ENCODE assay signal across 1 cellular context in the genomic region with DNA sequence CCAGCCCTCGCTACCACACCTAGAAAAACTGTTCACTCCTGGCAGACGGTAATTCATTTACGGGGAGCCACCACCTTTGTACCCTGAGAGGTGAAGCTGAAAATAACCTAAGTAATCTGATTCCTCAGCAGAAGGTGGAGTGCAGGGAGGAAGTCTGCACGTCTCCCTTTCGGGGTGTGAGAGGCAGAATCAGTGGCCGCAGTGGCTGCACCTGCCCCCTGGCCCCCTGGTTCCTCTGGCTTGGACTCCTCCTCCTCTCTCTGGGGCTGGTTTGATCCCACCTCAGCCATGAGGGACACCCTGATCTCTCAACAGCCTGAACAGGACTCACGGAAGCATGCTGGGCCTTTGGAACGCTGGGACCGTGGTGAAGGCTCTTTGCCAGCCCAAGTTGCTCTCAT.
TF ChIP-seq lines count a peak whose summit lies in the region.

No MANE protein-coding gene starts in this region.

TF ChIP-seq in GM23338, 12 proteins besides CTCF, POLR2A, EP300 and RAD21:
- TF ChIP-seq JUNB (IDR thresholded peaks at IDR 0.05; ENCODE audit: unreplicated experiment) = no peak
- no peak for TF ChIP-seq CREB1 (CRISPR knock-in tag; IDR thresholded peaks at IDR 0.05; ENCODE audit: low read depth)
- no peak for TF ChIP-seq POLR2AphosphoS5 (IDR thresholded peaks at IDR 0.05; ENCODE audit: low read depth)
- no peak for TF ChIP-seq STAT1 (IDR thresholded peaks at IDR 0.05; ENCODE audit: unreplicated experiment)
- TF ChIP-seq ZNF114 (CRISPR knock-in tag; IDR thresholded peaks at IDR 0.05) = no peak
- TF ChIP-seq EZH2 (IDR thresholded peaks at IDR 0.05; ENCODE audit: low read depth, unreplicated experiment) = no peak
- no peak for TF ChIP-seq EZH2phosphoT487 (IDR thresholded peaks at IDR 0.05; ENCODE audit: unreplicated experiment)
- TF ChIP-seq, protein P1, sequence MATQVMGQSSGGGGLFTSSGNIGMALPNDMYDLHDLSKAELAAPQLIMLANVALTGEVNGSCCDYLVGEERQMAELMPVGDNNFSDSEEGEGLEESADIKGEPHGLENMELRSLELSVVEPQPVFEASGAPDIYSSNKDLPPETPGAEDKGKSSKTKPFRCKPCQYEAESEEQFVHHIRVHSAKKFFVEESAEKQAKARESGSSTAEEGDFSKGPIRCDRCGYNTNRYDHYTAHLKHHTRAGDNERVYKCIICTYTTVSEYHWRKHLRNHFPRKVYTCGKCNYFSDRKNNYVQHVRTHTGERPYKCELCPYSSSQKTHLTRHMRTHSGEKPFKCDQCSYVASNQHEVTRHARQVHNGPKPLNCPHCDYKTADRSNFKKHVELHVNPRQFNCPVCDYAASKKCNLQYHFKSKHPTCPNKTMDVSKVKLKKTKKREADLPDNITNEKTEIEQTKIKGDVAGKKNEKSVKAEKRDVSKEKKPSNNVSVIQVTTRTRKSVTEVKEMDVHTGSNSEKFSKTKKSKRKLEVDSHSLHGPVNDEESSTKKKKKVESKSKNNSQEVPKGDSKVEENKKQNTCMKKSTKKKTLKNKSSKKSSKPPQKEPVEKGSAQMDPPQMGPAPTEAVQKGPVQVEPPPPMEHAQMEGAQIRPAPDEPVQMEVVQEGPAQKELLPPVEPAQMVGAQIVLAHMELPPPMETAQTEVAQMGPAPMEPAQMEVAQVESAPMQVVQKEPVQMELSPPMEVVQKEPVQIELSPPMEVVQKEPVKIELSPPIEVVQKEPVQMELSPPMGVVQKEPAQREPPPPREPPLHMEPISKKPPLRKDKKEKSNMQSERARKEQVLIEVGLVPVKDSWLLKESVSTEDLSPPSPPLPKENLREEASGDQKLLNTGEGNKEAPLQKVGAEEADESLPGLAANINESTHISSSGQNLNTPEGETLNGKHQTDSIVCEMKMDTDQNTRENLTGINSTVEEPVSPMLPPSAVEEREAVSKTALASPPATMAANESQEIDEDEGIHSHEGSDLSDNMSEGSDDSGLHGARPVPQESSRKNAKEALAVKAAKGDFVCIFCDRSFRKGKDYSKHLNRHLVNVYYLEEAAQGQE (IDR thresholded peaks at IDR 0.05; ENCODE audit: unreplicated experiment) = no peak
- TF ChIP-seq, protein P2, sequence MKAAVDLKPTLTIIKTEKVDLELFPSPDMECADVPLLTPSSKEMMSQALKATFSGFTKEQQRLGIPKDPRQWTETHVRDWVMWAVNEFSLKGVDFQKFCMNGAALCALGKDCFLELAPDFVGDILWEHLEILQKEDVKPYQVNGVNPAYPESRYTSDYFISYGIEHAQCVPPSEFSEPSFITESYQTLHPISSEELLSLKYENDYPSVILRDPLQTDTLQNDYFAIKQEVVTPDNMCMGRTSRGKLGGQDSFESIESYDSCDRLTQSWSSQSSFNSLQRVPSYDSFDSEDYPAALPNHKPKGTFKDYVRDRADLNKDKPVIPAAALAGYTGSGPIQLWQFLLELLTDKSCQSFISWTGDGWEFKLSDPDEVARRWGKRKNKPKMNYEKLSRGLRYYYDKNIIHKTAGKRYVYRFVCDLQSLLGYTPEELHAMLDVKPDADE (IDR thresholded peaks at IDR 0.05) = no peak
- no peak for TF ChIP-seq NANOG (IDR thresholded peaks at IDR 0.05; ENCODE audit: borderline replicate concordance)
- TF ChIP-seq, protein P3, sequence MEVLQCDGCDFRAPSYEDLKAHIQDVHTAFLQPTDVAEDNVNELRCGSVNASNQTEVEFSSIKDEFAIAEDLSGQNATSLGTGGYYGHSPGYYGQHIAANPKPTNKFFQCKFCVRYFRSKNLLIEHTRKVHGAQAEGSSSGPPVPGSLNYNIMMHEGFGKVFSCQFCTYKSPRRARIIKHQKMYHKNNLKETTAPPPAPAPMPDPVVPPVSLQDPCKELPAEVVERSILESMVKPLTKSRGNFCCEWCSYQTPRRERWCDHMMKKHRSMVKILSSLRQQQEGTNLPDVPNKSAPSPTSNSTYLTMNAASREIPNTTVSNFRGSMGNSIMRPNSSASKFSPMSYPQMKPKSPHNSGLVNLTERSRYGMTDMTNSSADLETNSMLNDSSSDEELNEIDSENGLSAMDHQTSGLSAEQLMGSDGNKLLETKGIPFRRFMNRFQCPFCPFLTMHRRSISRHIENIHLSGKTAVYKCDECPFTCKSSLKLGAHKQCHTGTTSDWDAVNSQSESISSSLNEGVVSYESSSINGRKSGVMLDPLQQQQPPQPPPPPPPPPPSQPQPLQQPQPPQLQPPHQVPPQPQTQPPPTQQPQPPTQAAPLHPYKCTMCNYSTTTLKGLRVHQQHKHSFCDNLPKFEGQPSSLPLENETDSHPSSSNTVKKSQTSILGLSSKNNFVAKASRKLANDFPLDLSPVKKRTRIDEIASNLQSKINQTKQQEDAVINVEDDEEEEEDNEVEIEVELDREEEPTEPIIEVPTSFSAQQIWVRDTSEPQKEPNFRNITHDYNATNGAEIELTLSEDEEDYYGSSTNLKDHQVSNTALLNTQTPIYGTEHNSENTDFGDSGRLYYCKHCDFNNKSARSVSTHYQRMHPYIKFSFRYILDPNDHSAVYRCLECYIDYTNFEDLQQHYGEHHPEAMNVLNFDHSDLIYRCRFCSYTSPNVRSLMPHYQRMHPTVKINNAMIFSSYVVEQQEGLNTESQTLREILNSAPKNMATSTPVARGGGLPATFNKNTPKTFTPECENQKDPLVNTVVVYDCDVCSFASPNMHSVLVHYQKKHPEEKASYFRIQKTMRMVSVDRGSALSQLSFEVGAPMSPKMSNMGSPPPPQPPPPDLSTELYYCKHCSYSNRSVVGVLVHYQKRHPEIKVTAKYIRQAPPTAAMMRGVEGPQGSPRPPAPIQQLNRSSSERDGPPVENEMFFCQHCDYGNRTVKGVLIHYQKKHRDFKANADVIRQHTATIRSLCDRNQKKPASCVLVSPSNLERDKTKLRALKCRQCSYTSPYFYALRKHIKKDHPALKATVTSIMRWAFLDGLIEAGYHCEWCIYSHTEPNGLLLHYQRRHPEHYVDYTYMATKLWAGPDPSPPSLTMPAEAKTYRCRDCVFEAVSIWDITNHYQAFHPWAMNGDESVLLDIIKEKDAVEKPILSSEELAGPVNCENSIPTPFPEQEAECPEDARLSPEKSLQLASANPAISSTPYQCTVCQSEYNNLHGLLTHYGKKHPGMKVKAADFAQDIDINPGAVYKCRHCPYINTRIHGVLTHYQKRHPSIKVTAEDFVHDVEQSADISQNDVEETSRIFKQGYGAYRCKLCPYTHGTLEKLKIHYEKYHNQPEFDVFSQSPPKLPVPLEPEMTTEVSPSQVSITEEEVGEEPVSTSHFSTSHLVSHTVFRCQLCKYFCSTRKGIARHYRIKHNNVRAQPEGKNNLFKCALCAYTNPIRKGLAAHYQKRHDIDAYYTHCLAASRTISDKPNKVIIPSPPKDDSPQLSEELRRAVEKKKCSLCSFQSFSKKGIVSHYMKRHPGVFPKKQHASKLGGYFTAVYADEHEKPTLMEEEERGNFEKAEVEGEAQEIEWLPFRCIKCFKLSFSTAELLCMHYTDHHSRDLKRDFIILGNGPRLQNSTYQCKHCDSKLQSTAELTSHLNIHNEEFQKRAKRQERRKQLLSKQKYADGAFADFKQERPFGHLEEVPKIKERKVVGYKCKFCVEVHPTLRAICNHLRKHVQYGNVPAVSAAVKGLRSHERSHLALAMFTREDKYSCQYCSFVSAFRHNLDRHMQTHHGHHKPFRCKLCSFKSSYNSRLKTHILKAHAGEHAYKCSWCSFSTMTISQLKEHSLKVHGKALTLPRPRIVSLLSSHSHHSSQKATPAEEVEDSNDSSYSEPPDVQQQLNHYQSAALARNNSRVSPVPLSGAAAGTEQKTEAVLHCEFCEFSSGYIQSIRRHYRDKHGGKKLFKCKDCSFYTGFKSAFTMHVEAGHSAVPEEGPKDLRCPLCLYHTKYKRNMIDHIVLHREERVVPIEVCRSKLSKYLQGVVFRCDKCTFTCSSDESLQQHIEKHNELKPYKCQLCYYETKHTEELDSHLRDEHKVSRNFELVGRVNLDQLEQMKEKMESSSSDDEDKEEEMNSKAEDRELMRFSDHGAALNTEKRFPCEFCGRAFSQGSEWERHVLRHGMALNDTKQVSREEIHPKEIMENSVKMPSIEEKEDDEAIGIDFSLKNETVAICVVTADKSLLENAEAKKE (CRISPR knock-in tag; IDR thresholded peaks at IDR 0.05) = no peak
- no peak for TF ChIP-seq ZNF331 (CRISPR knock-in tag; IDR thresholded peaks at IDR 0.05; ENCODE audit: low read depth)
